ENCODE assay signal across 1 cellular context in the genomic region with DNA sequence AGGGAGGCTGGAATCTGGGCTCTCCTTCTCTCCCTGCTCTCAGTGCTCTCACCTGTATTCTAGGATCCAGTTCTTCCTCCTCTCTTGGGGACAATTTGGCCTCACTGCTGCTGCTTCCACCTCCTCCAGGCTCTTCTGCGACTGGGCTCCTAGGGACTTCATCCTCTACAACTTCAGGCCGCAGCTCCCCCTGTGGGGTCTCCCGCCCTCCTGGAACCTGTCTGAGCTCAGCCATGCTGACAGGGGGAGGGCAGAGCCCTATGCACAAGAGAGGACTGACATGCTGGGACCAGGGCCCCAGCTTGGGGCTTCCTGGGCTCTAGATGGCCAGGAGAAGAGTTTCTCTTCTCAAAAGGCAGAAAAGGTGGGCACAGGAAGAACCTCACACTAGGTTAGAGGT.
TF ChIP-seq lines count a peak whose summit lies in the region.

No MANE protein-coding gene starts in this region.

TF ChIP-seq in GM12878, 131 proteins besides CTCF, POLR2A, EP300 and RAD21:
- TF ChIP-seq FOS (IDR thresholded peaks at IDR 0.05; ENCODE audit: borderline replicate concordance, extremely low read depth, insufficient read length) = no peak
- TF ChIP-seq PML (IDR thresholded peaks at IDR 0.05; ENCODE audit: low read length) = no peak
- TF ChIP-seq STAT1 (conservative IDR thresholded peaks at IDR 0.05) = no peak
- TF ChIP-seq STAT3 (IDR thresholded peaks at IDR 0.05; ENCODE audit: low read depth, low read length) = no peak
- no peak for TF ChIP-seq NR2C2 (IDR thresholded peaks at IDR 0.05; ENCODE audit: borderline replicate concordance, control insufficient read depth, insufficient read length, low read depth)
- no peak for TF ChIP-seq SIN3A (IDR thresholded peaks at IDR 0.05; ENCODE audit: low read depth, low read length)
- TF ChIP-seq ZNF274 (IDR thresholded peaks at IDR 0.05; ENCODE audit: insufficient read depth, insufficient read length) = no peak
- TF ChIP-seq, protein P1, sequence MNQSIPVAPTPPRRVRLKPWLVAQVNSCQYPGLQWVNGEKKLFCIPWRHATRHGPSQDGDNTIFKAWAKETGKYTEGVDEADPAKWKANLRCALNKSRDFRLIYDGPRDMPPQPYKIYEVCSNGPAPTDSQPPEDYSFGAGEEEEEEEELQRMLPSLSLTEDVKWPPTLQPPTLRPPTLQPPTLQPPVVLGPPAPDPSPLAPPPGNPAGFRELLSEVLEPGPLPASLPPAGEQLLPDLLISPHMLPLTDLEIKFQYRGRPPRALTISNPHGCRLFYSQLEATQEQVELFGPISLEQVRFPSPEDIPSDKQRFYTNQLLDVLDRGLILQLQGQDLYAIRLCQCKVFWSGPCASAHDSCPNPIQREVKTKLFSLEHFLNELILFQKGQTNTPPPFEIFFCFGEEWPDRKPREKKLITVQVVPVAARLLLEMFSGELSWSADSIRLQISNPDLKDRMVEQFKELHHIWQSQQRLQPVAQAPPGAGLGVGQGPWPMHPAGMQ (IDR thresholded peaks at IDR 0.05; ENCODE audit: borderline replicate concordance) = no peak
- no peak for TF ChIP-seq CBX3 (IDR thresholded peaks at IDR 0.05; ENCODE audit: borderline replicate concordance, low read depth)
- TF ChIP-seq, protein P2, sequence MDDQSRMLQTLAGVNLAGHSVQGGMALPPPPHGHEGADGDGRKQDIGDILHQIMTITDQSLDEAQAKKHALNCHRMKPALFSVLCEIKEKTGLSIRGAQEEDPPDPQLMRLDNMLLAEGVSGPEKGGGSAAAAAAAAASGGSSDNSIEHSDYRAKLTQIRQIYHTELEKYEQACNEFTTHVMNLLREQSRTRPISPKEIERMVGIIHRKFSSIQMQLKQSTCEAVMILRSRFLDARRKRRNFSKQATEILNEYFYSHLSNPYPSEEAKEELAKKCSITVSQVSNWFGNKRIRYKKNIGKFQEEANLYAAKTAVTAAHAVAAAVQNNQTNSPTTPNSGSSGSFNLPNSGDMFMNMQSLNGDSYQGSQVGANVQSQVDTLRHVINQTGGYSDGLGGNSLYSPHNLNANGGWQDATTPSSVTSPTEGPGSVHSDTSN (IDR thresholded peaks at IDR 0.05; ENCODE audit: insufficient replicate concordance, low read depth, low read length) = no peak
- TF ChIP-seq RUNX3 (IDR thresholded peaks at IDR 0.05; ENCODE audit: low read length) = no peak
- TF ChIP-seq CHD1 (IDR thresholded peaks at IDR 0.05; ENCODE audit: low read depth, low read length) = no peak
- no peak for TF ChIP-seq YBX1 (IDR thresholded peaks at IDR 0.05)
- no peak for TF ChIP-seq MTA2 (IDR thresholded peaks at IDR 0.05; ENCODE audit: low read depth)
- TF ChIP-seq IRF4 (IDR thresholded peaks at IDR 0.05; ENCODE audit: low read depth, low read length) = no peak
- TF ChIP-seq, protein P3, sequence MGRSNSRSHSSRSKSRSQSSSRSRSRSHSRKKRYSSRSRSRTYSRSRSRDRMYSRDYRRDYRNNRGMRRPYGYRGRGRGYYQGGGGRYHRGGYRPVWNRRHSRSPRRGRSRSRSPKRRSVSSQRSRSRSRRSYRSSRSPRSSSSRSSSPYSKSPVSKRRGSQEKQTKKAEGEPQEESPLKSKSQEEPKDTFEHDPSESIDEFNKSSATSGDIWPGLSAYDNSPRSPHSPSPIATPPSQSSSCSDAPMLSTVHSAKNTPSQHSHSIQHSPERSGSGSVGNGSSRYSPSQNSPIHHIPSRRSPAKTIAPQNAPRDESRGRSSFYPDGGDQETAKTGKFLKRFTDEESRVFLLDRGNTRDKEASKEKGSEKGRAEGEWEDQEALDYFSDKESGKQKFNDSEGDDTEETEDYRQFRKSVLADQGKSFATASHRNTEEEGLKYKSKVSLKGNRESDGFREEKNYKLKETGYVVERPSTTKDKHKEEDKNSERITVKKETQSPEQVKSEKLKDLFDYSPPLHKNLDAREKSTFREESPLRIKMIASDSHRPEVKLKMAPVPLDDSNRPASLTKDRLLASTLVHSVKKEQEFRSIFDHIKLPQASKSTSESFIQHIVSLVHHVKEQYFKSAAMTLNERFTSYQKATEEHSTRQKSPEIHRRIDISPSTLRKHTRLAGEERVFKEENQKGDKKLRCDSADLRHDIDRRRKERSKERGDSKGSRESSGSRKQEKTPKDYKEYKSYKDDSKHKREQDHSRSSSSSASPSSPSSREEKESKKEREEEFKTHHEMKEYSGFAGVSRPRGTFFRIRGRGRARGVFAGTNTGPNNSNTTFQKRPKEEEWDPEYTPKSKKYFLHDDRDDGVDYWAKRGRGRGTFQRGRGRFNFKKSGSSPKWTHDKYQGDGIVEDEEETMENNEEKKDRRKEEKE (IDR thresholded peaks at IDR 0.05) = no peak
